In genomic region chr21:35147439-35147838, GRCh38 we compare ENCODE assay signal across 31 cellular contexts.
"Had no signal": no experiment of that assay in that cellular context is flagged by ENCODE, and none has a peak within 500 bp of the region (broad histone marks: within the 10 kb centered on the region; RNA-seq: fewer than 3 reads in every experiment).

No MANE protein-coding gene starts in this region.

- H3K27me3 Mint-ChIP-seq: activated CD8-positive, alpha-beta T cell treated with anti-CD3 and anti-CD28 coated beads for 36 hours; activated naive CD4-positive, alpha-beta T cell treated with anti-CD3 and anti-CD28 coated beads, Interleukin-2, amount 50 U/mL, for 24 hours; activated naive CD8-positive, alpha-beta T cell treated with anti-CD3 and anti-CD28 coated beads, Interleukin-2, amount 50 U/mL, for 24 hours; activated T-helper 17 cell treated with anti-CD3 and anti-CD28 coated beads, Interleukin-2, amount 50 U/mL, for 72 hours; brain; stimulated activated naive CD8-positive, alpha-beta T cell treated with anti-CD3 and anti-CD28 coated beads, Interleukin-15, Interleukin-2, amounts not matched to agents 100 ng/mL and 50 ng/mL, for 24 hours had no signal

- H3K27ac ChIP-seq: heart right ventricle, left lung, lower lobe of right lung, sigmoid colon, thoracic aorta, uterus had no signal

- ATAC-seq: activated CD8-positive, alpha-beta T cell treated with anti-CD3 and anti-CD28 coated beads for 36 hours; activated naive CD8-positive, alpha-beta T cell treated with anti-CD3 and anti-CD28 coated beads, Interleukin-2, amount 50 U/mL, for 24 hours; activated T-cell treated with anti-CD3 and anti-CD28 coated beads, Interleukin-2, amount 50 U/mL, for 4 hours; activated T-helper 17 cell treated with anti-CD3 and anti-CD28 coated beads, Interleukin-2, amount 50 U/mL, for 72 hours; effector memory CD8-positive, alpha-beta T cell; esophagus mucosa; heart right ventricle; left lung; lower lobe of right lung; mucosa of descending colon; stimulated activated effector memory CD8-positive, alpha-beta T cell treated with anti-CD3 and anti-CD28 coated beads, Interleukin-12 subunit alpha, Interleukin-12 subunit beta, amount 100 ng/mL, for 72 hours had no signal

- H3K4me3 ChIP-seq: heart right ventricle, left lung, lower lobe of right lung, mucosa of descending colon, sigmoid colon, thoracic aorta, uterus had no signal

- H3K36me3 ChIP-seq: heart right ventricle, left lung, lower lobe of right lung, sigmoid colon, thoracic aorta, uterus had no signal

- H3K4me1 ChIP-seq: heart right ventricle, left lung, lower lobe of right lung, sigmoid colon, uterus had no signal

- H3K9me3 ChIP-seq: left lung, lower lobe of right lung, mucosa of descending colon, sigmoid colon, thoracic aorta, uterus had no signal

- H3K4me1 Mint-ChIP-seq: activated B cell treated with CpG ODN at 0.5 μM for 24 hours, brain had no signal

- H3K4me3 Mint-ChIP-seq: activated B cell treated with CpG ODN at 0.5 μM for 24 hours; activated CD8-positive, alpha-beta T cell treated with anti-CD3 and anti-CD28 coated beads for 36 hours; activated naive CD4-positive, alpha-beta T cell treated with anti-CD3 and anti-CD28 coated beads, Interleukin-2, amount 50 U/mL, for 24 hours; activated naive CD8-positive, alpha-beta T cell treated with anti-CD3 and anti-CD28 coated beads, Interleukin-2, amount 50 U/mL, for 24 hours; activated T-cell treated with anti-CD3 and anti-CD28 coated beads, Interleukin-2, amount 50 U/mL, for 4 hours; activated T-helper 17 cell treated with anti-CD3 and anti-CD28 coated beads, Interleukin-2, amount 50 U/mL, for 72 hours; brain; effector memory CD8-positive, alpha-beta T cell; nephron; stimulated activated effector memory CD8-positive, alpha-beta T cell treated with anti-CD3 and anti-CD28 coated beads, Interleukin-12 subunit alpha, Interleukin-12 subunit beta, amount 100 ng/mL, for 72 hours; stimulated activated naive CD8-positive, alpha-beta T cell treated with anti-CD3 and anti-CD28 coated beads, Interleukin-15, Interleukin-2, amounts not matched to agents 100 ng/mL and 50 ng/mL, for 24 hours; T-helper 2 cell treated with Interferon-gamma antibody and Interleukin-4, amounts not matched to agents 5 μg/mL and 100 μg/mL, for 36 hours had no signal

- H3K27me3 ChIP-seq: left lung, sigmoid colon had no signal

- FAIRE-seq: small intestine had no signal

- H3K9me3 Mint-ChIP-seq: activated B cell treated with CpG ODN at 0.5 μM for 24 hours; activated T-helper 17 cell treated with anti-CD3 and anti-CD28 coated beads, Interleukin-2, amount 50 U/mL, for 72 hours; effector memory CD8-positive, alpha-beta T cell; stimulated activated effector memory CD8-positive, alpha-beta T cell treated with anti-CD3 and anti-CD28 coated beads, Interleukin-12 subunit alpha, Interleukin-12 subunit beta, amount 100 ng/mL, for 72 hours had no signal

- H3K27ac Mint-ChIP-seq: activated B cell treated with CpG ODN at 0.5 μM for 24 hours; activated CD8-positive, alpha-beta T cell treated with anti-CD3 and anti-CD28 coated beads for 36 hours; activated naive CD8-positive, alpha-beta T cell treated with anti-CD3 and anti-CD28 coated beads, Interleukin-2, amount 50 U/mL, for 24 hours; activated T-helper 17 cell treated with anti-CD3 and anti-CD28 coated beads, Interleukin-2, amount 50 U/mL, for 72 hours; brain; effector memory CD8-positive, alpha-beta T cell; nephron; progenitor cell of endocrine pancreas; stimulated activated effector memory CD8-positive, alpha-beta T cell treated with anti-CD3 and anti-CD28 coated beads, Interleukin-12 subunit alpha, Interleukin-12 subunit beta, amount 100 ng/mL, for 72 hours; stimulated activated naive CD8-positive, alpha-beta T cell treated with anti-CD3 and anti-CD28 coated beads, Interleukin-15, Interleukin-2, amounts not matched to agents 100 ng/mL and 50 ng/mL, for 24 hours; T-helper 2 cell treated with Interferon-gamma antibody and Interleukin-4, amounts not matched to agents 5 μg/mL and 100 μg/mL, for 36 hours had no signal

- DNase-seq: activated B cell treated with CpG ODN at 0.5 μM for 24 hours; activated CD4-positive, alpha-beta T cell treated with anti-CD3 and anti-CD28 coated beads, Interleukin-2, amount 50 U/mL, for 1 hour; activated CD8-positive, alpha-beta T cell treated with anti-CD3 and anti-CD28 coated beads for 36 hours; activated gamma-delta T cell treated with Interleukin-2 at 50 U/mL for 16 hours; activated naive CD8-positive, alpha-beta T cell treated with anti-CD3 and anti-CD28 coated beads, Interleukin-2, amount 50 U/mL, for 24 hours; activated T-cell treated with anti-CD3 and anti-CD28 coated beads, Interleukin-2, amount 50 U/mL, for 4 hours; amygdala; caudate nucleus; cortex of kidney; effector memory CD8-positive, alpha-beta T cell; foreskin melanocyte; heart right ventricle; kidney glomerular epithelial cell; left lung; lower lobe of right lung; mucosa of descending colon; sigmoid colon; small intestine; stimulated activated CD4-positive, alpha-beta T cell treated with anti-CD3 and anti-CD28 coated beads, Interleukin-4, amount 100 ng/mL, for 24 hours; trophoblast cell; uterus had no signal

- H3K36me3 Mint-ChIP-seq: activated naive CD4-positive, alpha-beta T cell treated with anti-CD3 and anti-CD28 coated beads, Interleukin-2, amount 50 U/mL, for 24 hours; brain; stimulated activated effector memory CD8-positive, alpha-beta T cell treated with anti-CD3 and anti-CD28 coated beads, Interleukin-12 subunit alpha, Interleukin-12 subunit beta, amount 100 ng/mL, for 72 hours had no signal
